ENCODE assay signal across 8 cellular contexts in the genomic region with DNA sequence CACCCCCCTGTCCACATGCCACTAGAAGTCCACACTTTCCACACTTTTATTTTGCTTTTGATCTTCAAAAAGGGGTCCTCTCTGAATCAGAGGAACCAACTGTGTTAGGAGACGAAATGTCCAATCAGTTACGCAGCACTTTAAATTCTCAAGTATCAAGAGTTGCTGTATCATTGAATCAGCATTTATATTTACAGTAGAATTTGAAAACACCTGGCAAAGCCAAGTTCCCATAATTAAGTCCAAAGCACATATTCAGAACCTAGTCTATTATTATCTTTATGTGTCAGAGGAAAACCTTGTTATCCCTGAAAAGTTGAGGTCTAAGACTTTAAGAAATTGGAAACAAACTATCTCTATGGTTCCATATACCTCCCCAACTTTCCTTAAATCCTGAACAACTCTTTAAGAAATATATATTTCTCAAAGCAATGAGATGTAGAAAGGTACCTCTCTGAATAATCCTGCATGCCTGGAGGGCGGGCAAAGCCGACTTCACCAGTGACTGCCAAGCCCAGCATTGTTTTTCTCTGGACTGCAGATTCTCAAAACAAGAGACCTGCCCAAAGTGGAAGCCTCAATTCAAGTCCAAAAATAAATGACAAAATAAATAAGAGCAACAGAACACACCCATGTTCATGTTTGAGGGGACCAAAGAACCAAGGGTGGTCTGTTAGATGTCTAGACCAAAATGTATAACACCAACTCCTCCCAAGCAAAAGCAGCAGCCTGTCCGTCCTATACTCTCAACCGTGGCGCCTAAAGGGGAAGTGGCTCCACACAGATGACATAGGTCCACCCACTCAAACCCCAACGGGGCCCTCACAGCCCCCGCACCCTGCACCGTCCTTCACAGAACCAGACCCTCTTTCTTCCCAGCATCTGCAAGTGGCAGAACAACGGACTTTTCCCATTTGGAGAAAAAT.
DNase-seq lines count a peak whose midpoint lies in the region; ATAC-seq, FAIRE-seq and TF ChIP-seq lines count a peak whose summit lies in the region.

No MANE protein-coding gene starts in this region.

- no peaks in the 10 kb centered on the region for H3K36me3 Mint-ChIP-seq in activated CD4-positive, alpha-beta T cell treated with anti-CD3 and anti-CD28 coated beads, Interleukin-2, amount 10 ng/mL, durations not matched to agents 7 days and 5 days (ENCODE audit: low read depth)

- H3K4me3 ChIP-seq in right atrium auricular region (peak overlapping the region in 1 of 2 donors; percentile 35), stomach (no peak overlapping the region)

- H3K36me3 ChIP-seq in right atrium auricular region, result no peaks in the 10 kb centered on the region
- H3K36me3 ChIP-seq in stomach, result no peaks in the 10 kb centered on the region

- FAIRE-seq in RCC 7860 (lab: Jason Lieb, UNC), result no peak

- H3K27me3 ChIP-seq in right atrium auricular region (no peaks in the 10 kb centered on the region), stomach (no peaks in the 10 kb centered on the region)

- no peak for DNase-seq in activated CD4-positive, alpha-beta T cell treated with anti-CD3 and anti-CD28 coated beads, Interleukin-2, amount 10 ng/mL, durations not matched to agents 7 days and 5 days
- DNase-seq in right atrium auricular region (ENCODE audit: low spot score) (no peak), stomach (no peak), RCC 7860 (ENCODE audit: low spot score) (no peak), hepatic stellate cell (ENCODE audit: low spot score) (no peak), NCI-H446 treated with DMSO at 0.1 percent for 48 hours (lab: John Stamatoyannopoulos, UW) (no peak)

- no peaks in the 10 kb centered on the region for H3K27me3 Mint-ChIP-seq in activated CD4-positive, alpha-beta T cell treated with anti-CD3 and anti-CD28 coated beads, Interleukin-2, amount 10 ng/mL, durations not matched to agents 7 days and 5 days

- intact Hi-C loops in stomach (cut with DNase I; ENCODE audit: low total_unique reads), result no loop called here

- no peak for TF ChIP-seq CTCF in right atrium auricular region (IDR thresholded peaks at IDR 0.05)
- no peak for TF ChIP-seq CTCF in stomach (IDR thresholded peaks at IDR 0.05)

- WGBS in stomach, 5 donors, result 33 to 49% (median 43%) methylated on average over 11 of the region's 11 CpGs

- H3K27ac Mint-ChIP-seq in activated CD4-positive, alpha-beta T cell treated with anti-CD3 and anti-CD28 coated beads, Interleukin-2, amount 10 ng/mL, durations not matched to agents 7 days and 5 days, result peak overlapping the region; percentile 70

- POLR2A ChIA-PET in activated CD4-positive, alpha-beta T cell treated with anti-CD3 and anti-CD28 coated beads, Interleukin-2, amount 10 ng/mL, durations not matched to agents 7 days and 5 days (lab: Charles Lee), result no interaction called here

- no peak for TF ChIP-seq POLR2A in stomach (IDR thresholded peaks at IDR 0.05)

- CTCF ChIA-PET in activated CD4-positive, alpha-beta T cell treated with anti-CD3 and anti-CD28 coated beads, Interleukin-2, amount 10 ng/mL, durations not matched to agents 7 days and 5 days (lab: Charles Lee), result interaction anchor here (0.8 kb wide), 1 partner anchor 22 kb away, joined by 4 read pairs; no protein-coding TSS in a partner anchor

- H3K27ac ChIP-seq in right atrium auricular region (peak overlapping the region; percentile 89 to 92), stomach (peak overlapping the region; percentile 74 to 96 (median 89))

- peaks cover 0 to 100% of the 10 kb centered on the region in 2 donors for H3K4me1 ChIP-seq in right atrium auricular region
- H3K4me1 ChIP-seq in stomach, result peaks cover 88 to 100% (median 95%) of the 10 kb centered on the region in 4 donors

- H3K4me3 Mint-ChIP-seq in activated CD4-positive, alpha-beta T cell treated with anti-CD3 and anti-CD28 coated beads, Interleukin-2, amount 10 ng/mL, durations not matched to agents 7 days and 5 days, result no peak overlapping the region

- peaks cover 51% of the 10 kb centered on the region for H3K4me1 Mint-ChIP-seq in activated CD4-positive, alpha-beta T cell treated with anti-CD3 and anti-CD28 coated beads, Interleukin-2, amount 10 ng/mL, durations not matched to agents 7 days and 5 days

- H3K9me3 ChIP-seq in right atrium auricular region (no peaks in the 10 kb centered on the region), stomach (no peaks in the 10 kb centered on the region)

- no peak for TF ChIP-seq EP300 in stomach (IDR thresholded peaks at IDR 0.05)

- H3K9me3 Mint-ChIP-seq in activated CD4-positive, alpha-beta T cell treated with anti-CD3 and anti-CD28 coated beads, Interleukin-2, amount 10 ng/mL, durations not matched to agents 7 days and 5 days, result no peaks in the 10 kb centered on the region

- ATAC-seq in GM18502 (IDR thresholded peaks at IDR 0.05; ENCODE audit: poor library complexity, unreplicated experiment) (peak; percentile 42), HG02588 (IDR thresholded peaks at IDR 0.05; ENCODE audit: unreplicated experiment) (peak; percentile 49)
